ENCODE assay signal across 8 cellular contexts in the genomic region with DNA sequence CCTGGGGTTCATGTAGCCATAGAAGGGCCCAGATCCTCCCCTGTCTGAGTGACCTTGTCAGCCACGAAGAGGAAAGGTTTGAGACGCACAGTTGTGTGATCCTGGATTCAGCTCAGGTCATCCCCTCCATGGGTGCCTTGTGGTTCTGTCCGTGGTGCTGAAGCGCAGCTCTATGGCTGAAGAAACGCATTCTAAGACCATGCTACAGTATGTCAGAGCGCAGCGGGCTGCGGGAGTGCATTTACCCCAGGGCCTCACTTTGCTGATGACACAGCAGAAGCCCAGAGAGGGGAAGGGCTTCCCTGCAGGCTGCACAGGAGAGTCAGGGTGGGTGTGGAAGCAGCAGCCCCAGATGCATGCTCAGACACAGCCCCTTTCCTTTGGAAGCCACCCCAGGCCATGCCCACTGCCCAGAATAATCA.
DNase-seq lines count a peak whose midpoint lies in the region; ATAC-seq and TF ChIP-seq lines count a peak whose summit lies in the region.

No MANE protein-coding gene starts in this region.

- H3K9me3 ChIP-seq in cardiac muscle cell (ENCODE audit: low read depth) (no peaks in the 10 kb centered on the region), tibial artery (no peaks in the 10 kb centered on the region)

- H3K4me3 ChIP-seq in cardiac muscle cell (no peak overlapping the region), tibial artery (no peak overlapping the region)

- H3K27ac ChIP-seq in cardiac muscle cell (no peak overlapping the region), tibial artery (no peak overlapping the region)

- no peaks in the 10 kb centered on the region for H3K36me3 ChIP-seq in cardiac muscle cell
- no peaks in the 10 kb centered on the region for H3K36me3 ChIP-seq in tibial artery

- H3K27me3 ChIP-seq in cardiac muscle cell (no peaks in the 10 kb centered on the region), tibial artery (peaks cover 0 to 20% of the 10 kb centered on the region in 2 donors)

- ATAC-seq in Right ventricle myocardium inferior (no peak), left cardiac atrium (peak; percentile 34 to 44)

- H3K4me1 ChIP-seq in cardiac muscle cell (ENCODE audit: low read depth), result no peaks in the 10 kb centered on the region
- H3K4me1 ChIP-seq in tibial artery, result no peaks in the 10 kb centered on the region

- in situ Hi-C loops in SK-MEL-5 (cut with HindIII; ENCODE audit: low pct_unique_long_range_greater_than_20kb, low sequenced_read_pairs), result no loop called here

- intact Hi-C loops in Right ventricle myocardium inferior (cut with DNase I), result no loop called here
- intact Hi-C loops in left cardiac atrium (cut with DNase I), result no loop called here
- intact Hi-C loops in tibial artery (cut with DNase I; ENCODE audit: low total_unique reads), result no loop called here

- DNase-seq in cardiac muscle cell (ENCODE audit: low read depth in 1 of 2, low spot score in 1 of 2) (peak; percentile 54 to 85), Right ventricle myocardium inferior (ENCODE audit: missing footprints) (no peak), SK-MEL-5 (ENCODE audit: low read depth, low spot score) (peak; percentile 23), left cardiac atrium (no peak), tibial artery (peak; percentile 10 to 47), NCI-H2081 (lab: John Stamatoyannopoulos, UW) (no peak), NCI-H187 (lab: John Stamatoyannopoulos, UW) (no peak), NCI-H748 (lab: John Stamatoyannopoulos, UW; ENCODE audit: unreplicated experiment) (no peak)

- TF ChIP-seq CTCF in cardiac muscle cell (IDR thresholded peaks at IDR 0.05; ENCODE audit: low read depth, low read length), result no peak
- TF ChIP-seq CTCF in tibial artery (IDR thresholded peaks at IDR 0.05), result no peak

Comparison
In these comparisons a context has a peak if more than half of its experiments do, and no peak if none do; other contexts are left out.
1. DNase-seq: peak in cardiac muscle cell (2 of 2), SK-MEL-5 (single experiment) and tibial artery (2 of 2); none in Right ventricle myocardium inferior (single experiment), left cardiac atrium (single experiment), NCI-H2081 (0 of 2), NCI-H187 (0 of 2) and NCI-H748 (single experiment).